1 cellular context compared by ENCODE assay signal in the genomic region with DNA sequence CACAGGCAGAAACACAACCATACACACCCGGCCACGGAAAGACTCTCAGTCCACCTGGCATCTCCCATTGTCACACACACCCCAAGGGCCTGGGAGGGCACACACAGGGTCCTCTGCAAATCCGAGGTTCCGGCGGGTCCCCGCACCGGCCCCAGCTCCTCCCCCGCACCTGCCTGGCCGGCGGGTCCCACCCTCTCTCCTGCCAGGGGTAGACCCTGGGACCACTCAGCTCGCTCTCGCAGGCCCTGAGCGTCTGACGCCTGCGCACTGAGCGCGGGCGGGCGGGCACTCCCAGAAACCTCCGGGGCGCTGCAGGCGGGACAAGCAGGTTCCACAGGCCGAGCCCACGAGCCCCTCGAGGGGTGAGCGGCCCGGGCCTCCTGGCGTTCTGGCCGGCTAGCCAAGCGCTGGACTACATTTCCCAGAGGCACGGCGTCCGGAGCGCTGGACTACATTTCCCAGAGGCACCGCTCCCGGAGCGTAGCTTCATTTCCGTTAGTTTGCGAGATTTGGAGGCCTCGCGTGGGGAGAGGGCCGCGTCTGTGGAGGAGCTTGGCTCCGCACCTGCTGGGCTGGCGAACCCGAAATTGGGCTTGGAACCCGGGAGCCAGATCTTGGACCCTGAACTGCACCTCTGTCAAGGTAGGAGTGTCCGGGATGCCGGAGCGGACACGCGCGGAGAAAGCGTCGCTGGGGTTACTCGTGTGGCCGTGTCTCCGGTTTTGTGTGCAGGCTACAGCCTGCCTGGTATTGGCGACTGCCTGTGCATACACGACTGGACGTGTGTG.
TF ChIP-seq lines count a peak whose summit lies in the region.

A gene (plus strand): TSS at position 505 of the 788 bp plus-strand sequence. CDS start 10,686 bp downstream, outside the sequence.

TF ChIP-seq in K562, 482 proteins besides CTCF, POLR2A, EP300 and RAD21 (continued from another document and continues in another):
- TF ChIP-seq, protein P1, sequence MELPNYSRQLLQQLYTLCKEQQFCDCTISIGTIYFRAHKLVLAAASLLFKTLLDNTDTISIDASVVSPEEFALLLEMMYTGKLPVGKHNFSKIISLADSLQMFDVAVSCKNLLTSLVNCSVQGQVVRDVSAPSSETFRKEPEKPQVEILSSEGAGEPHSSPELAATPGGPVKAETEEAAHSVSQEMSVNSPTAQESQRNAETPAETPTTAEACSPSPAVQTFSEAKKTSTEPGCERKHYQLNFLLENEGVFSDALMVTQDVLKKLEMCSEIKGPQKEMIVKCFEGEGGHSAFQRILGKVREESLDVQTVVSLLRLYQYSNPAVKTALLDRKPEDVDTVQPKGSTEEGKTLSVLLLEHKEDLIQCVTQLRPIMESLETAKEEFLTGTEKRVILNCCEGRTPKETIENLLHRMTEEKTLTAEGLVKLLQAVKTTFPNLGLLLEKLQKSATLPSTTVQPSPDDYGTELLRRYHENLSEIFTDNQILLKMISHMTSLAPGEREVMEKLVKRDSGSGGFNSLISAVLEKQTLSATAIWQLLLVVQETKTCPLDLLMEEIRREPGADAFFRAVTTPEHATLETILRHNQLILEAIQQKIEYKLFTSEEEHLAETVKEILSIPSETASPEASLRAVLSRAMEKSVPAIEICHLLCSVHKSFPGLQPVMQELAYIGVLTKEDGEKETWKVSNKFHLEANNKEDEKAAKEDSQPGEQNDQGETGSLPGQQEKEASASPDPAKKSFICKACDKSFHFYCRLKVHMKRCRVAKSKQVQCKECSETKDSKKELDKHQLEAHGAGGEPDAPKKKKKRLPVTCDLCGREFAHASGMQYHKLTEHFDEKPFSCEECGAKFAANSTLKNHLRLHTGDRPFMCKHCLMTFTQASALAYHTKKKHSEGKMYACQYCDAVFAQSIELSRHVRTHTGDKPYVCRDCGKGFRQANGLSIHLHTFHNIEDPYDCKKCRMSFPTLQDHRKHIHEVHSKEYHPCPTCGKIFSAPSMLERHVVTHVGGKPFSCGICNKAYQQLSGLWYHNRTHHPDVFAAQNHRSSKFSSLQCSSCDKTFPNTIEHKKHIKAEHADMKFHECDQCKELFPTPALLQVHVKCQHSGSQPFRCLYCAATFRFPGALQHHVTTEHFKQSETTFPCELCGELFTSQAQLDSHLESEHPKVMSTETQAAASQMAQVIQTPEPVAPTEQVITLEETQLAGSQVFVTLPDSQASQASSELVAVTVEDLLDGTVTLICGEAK (IDR thresholded peaks at IDR 0.05) = peak; percentile 84
- TF ChIP-seq, protein P1 (CRISPR knock-in tag; IDR thresholded peaks at IDR 0.05) = no peak
- TF ChIP-seq RFX5 (IDR thresholded peaks at IDR 0.05; ENCODE audit: low read depth, low read length) = no peak
- peak; percentile 92 for TF ChIP-seq GABPA (tag; conservative IDR thresholded peaks at IDR 0.05; ENCODE audit: low read depth)
- TF ChIP-seq, protein P2, sequence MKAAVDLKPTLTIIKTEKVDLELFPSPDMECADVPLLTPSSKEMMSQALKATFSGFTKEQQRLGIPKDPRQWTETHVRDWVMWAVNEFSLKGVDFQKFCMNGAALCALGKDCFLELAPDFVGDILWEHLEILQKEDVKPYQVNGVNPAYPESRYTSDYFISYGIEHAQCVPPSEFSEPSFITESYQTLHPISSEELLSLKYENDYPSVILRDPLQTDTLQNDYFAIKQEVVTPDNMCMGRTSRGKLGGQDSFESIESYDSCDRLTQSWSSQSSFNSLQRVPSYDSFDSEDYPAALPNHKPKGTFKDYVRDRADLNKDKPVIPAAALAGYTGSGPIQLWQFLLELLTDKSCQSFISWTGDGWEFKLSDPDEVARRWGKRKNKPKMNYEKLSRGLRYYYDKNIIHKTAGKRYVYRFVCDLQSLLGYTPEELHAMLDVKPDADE (conservative IDR thresholded peaks at IDR 0.05; ENCODE audit: control insufficient read depth, low read depth, low read length) = peak; percentile 94
- TF ChIP-seq ZNF76 (CRISPR knock-in tag; IDR thresholded peaks at IDR 0.05; ENCODE audit: borderline replicate concordance) = no peak; the same call in 1 of the 2 replicates
- TF ChIP-seq, protein P3, sequence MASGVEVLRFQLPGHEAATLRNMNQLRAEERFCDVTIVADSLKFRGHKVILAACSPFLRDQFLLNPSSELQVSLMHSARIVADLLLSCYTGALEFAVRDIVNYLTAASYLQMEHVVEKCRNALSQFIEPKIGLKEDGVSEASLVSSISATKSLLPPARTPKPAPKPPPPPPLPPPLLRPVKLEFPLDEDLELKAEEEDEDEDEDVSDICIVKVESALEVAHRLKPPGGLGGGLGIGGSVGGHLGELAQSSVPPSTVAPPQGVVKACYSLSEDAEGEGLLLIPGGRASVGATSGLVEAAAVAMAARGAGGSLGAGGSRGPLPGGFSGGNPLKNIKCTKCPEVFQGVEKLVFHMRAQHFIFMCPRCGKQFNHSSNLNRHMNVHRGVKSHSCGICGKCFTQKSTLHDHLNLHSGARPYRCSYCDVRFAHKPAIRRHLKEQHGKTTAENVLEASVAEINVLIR (CRISPR knock-in tag; IDR thresholded peaks at IDR 0.05) = no peak
- TF ChIP-seq NCOA6 (IDR thresholded peaks at IDR 0.05) = no peak
- TF ChIP-seq ETS2 (tag; IDR thresholded peaks at IDR 0.05; ENCODE audit: borderline replicate concordance, poor library complexity, severe bottlenecking) = no peak
- no peak; the same call in 1 of the 2 replicates for TF ChIP-seq CTBP1 (IDR thresholded peaks at IDR 0.05; ENCODE audit: borderline replicate concordance)
- TF ChIP-seq HDGF (IDR thresholded peaks at IDR 0.05) = no peak
- TF ChIP-seq, protein P4, sequence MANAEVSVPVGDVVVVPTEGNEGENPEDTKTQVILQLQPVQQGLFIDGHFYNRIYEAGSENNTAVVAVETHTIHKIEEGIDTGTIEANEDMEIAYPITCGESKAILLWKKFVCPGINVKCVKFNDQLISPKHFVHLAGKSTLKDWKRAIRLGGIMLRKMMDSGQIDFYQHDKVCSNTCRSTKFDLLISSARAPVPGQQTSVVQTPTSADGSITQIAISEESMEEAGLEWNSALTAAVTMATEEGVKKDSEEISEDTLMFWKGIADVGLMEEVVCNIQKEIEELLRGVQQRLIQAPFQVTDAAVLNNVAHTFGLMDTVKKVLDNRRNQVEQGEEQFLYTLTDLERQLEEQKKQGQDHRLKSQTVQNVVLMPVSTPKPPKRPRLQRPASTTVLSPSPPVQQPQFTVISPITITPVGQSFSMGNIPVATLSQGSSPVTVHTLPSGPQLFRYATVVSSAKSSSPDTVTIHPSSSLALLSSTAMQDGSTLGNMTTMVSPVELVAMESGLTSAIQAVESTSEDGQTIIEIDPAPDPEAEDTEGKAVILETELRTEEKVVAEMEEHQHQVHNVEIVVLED (CRISPR knock-in tag; IDR thresholded peaks at IDR 0.05) = peak; percentile 84
- TF ChIP-seq, protein P5, sequence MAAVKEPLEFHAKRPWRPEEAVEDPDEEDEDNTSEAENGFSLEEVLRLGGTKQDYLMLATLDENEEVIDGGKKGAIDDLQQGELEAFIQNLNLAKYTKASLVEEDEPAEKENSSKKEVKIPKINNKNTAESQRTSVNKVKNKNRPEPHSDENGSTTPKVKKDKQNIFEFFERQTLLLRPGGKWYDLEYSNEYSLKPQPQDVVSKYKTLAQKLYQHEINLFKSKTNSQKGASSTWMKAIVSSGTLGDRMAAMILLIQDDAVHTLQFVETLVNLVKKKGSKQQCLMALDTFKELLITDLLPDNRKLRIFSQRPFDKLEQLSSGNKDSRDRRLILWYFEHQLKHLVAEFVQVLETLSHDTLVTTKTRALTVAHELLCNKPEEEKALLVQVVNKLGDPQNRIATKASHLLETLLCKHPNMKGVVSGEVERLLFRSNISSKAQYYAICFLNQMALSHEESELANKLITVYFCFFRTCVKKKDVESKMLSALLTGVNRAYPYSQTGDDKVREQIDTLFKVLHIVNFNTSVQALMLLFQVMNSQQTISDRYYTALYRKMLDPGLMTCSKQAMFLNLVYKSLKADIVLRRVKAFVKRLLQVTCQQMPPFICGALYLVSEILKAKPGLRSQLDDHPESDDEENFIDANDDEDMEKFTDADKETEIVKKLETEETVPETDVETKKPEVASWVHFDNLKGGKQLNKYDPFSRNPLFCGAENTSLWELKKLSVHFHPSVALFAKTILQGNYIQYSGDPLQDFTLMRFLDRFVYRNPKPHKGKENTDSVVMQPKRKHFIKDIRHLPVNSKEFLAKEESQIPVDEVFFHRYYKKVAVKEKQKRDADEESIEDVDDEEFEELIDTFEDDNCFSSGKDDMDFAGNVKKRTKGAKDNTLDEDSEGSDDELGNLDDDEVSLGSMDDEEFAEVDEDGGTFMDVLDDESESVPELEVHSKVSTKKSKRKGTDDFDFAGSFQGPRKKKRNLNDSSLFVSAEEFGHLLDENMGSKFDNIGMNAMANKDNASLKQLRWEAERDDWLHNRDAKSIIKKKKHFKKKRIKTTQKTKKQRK (IDR thresholded peaks at IDR 0.05; ENCODE audit: borderline replicate concordance, low read depth, low read length) = no peak
- no peak for TF ChIP-seq SREBF1 (IDR thresholded peaks at IDR 0.05; ENCODE audit: borderline replicate concordance, low read depth, low read length)
- no peak for TF ChIP-seq FOXJ3 (CRISPR knock-in tag; IDR thresholded peaks at IDR 0.05)
- TF ChIP-seq MCM5 (IDR thresholded peaks at IDR 0.05; ENCODE audit: low read depth) = no peak
- TF ChIP-seq MIER1 (IDR thresholded peaks at IDR 0.05; ENCODE audit: low read depth) = no peak
- no peak for TF ChIP-seq ZNF586 (CRISPR knock-in tag; conservative IDR thresholded peaks at IDR 0.05)
- no peak for TF ChIP-seq SIRT6 (IDR thresholded peaks at IDR 0.05; ENCODE audit: low read depth, low read length)
- no peak for TF ChIP-seq RAD51 (IDR thresholded peaks at IDR 0.05; ENCODE audit: borderline replicate concordance, low read depth)
- no peak for TF ChIP-seq POLR3G (IDR thresholded peaks at IDR 0.05; ENCODE audit: extremely low read depth, insufficient read length, insufficient replicate concordance)
- TF ChIP-seq, protein P6, sequence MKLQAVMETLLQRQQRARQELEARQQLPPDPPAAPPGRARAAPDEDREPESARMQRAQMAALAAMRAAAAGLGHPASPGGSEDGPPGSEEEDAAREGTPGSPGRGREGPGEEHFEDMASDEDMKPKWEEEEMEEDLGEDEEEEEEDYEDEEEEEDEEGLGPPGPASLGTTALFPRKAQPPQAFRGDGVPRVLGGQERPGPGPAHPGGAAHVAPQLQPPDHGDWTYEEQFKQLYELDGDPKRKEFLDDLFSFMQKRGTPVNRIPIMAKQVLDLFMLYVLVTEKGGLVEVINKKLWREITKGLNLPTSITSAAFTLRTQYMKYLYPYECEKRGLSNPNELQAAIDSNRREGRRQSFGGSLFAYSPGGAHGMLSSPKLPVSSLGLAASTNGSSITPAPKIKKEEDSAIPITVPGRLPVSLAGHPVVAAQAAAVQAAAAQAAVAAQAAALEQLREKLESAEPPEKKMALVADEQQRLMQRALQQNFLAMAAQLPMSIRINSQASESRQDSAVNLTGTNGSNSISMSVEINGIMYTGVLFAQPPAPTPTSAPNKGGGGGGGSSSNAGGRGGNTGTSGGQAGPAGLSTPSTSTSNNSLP (IDR thresholded peaks at IDR 0.05; ENCODE audit: borderline replicate concordance, low read depth, low read length) = no peak
- no peak for TF ChIP-seq MCM7 (IDR thresholded peaks at IDR 0.05)
- no peak for TF ChIP-seq PCBP2 (IDR thresholded peaks at IDR 0.05; ENCODE audit: low read depth, low read length, poor library complexity, severe bottlenecking)
- TF ChIP-seq OTX1 (CRISPR knock-in tag; IDR thresholded peaks at IDR 0.05) = no peak
- no peak for TF ChIP-seq NR2C2 (CRISPR knock-in tag; IDR thresholded peaks at IDR 0.05)
- peak; percentile 82 for TF ChIP-seq NR2C2 (tag; IDR thresholded peaks at IDR 0.05)
- TF ChIP-seq ESRRA (IDR thresholded peaks at IDR 0.05; ENCODE audit: borderline replicate concordance, low read depth) = no peak
- no peak for TF ChIP-seq MTA3 (IDR thresholded peaks at IDR 0.05; ENCODE audit: borderline replicate concordance)
- TF ChIP-seq SRSF9 (IDR thresholded peaks at IDR 0.05; ENCODE audit: borderline replicate concordance, low read depth, low read length) = no peak
- TF ChIP-seq KLF1 (tag; IDR thresholded peaks at IDR 0.05) = no peak
- TF ChIP-seq, protein P7, sequence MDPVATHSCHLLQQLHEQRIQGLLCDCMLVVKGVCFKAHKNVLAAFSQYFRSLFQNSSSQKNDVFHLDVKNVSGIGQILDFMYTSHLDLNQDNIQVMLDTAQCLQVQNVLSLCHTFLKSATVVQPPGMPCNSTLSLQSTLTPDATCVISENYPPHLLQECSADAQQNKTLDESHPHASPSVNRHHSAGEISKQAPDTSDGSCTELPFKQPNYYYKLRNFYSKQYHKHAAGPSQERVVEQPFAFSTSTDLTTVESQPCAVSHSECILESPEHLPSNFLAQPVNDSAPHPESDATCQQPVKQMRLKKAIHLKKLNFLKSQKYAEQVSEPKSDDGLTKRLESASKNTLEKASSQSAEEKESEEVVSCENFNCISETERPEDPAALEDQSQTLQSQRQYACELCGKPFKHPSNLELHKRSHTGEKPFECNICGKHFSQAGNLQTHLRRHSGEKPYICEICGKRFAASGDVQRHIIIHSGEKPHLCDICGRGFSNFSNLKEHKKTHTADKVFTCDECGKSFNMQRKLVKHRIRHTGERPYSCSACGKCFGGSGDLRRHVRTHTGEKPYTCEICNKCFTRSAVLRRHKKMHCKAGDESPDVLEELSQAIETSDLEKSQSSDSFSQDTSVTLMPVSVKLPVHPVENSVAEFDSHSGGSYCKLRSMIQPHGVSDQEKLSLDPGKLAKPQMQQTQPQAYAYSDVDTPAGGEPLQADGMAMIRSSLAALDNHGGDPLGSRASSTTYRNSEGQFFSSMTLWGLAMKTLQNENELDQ (CRISPR knock-in tag; IDR thresholded peaks at IDR 0.05; ENCODE audit: borderline replicate concordance) = no peak
- TF ChIP-seq, protein P8, sequence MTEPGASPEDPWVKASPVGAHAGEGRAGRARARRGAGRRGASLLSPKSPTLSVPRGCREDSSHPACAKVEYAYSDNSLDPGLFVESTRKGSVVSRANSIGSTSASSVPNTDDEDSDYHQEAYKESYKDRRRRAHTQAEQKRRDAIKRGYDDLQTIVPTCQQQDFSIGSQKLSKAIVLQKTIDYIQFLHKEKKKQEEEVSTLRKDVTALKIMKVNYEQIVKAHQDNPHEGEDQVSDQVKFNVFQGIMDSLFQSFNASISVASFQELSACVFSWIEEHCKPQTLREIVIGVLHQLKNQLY (CRISPR knock-in tag; conservative IDR thresholded peaks at IDR 0.05) = no peak
